In the genomic region with DNA sequence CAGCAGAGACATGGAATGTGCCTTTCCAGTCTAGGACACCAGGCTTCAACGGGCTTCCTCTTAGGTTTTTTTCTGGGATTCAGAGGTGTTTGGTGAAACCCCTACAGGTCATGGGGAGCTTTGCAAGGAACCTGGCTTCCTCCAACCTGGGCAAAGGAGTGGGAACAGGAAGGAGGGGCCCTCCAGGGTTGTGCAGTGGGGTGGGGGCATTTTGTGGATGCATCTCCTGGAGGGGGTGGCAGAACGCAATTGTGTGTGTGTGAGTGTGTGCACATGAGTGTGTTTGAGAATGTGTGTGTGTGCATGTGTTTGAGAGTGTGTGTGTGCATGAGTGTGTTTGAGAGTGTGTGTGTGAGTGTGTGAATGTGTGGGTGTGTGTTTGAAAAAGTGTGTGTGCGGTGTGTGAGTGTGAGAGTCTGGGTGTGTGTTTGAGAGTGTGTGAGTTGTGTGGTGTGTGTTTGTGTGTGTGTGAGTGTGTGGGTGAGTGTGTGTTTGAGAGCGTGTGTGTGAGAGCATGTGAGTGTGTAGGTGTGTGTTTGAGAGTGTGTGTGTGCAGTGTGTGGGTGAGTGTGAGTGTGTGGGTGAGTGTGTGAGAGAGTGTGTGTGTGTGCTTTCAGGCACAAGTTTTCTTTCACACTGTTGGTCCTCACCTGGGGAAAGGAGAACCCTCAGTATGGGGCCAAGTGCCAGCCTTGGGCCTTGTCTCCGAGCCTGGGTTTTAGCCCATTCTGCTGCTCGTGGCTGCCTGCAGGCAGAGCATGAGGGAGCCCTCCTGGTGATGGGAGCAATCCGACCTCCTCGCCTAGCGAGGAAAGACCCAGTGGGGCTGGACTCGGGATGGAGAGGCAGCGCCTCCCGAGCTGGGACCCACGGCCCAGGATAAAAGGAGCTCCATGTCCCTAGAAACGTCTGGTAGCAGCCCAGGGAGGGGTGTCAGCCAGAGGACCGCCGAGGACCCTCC, we compare ENCODE assay signal across 15 cellular contexts. TPM values are rescaled to one million over a fixed set of nuclear protein-coding genes. Genes with fewer than 3 reads are reported as not detected.
DNase-seq lines count a peak whose midpoint lies in the region; ATAC-seq, FAIRE-seq and TF ChIP-seq lines count a peak whose summit lies in the region.
"Had no signal": no experiment of that assay in that cellular context is flagged by ENCODE, and none has a peak within 500 bp of the region (broad histone marks: within the 10 kb centered on the region; RNA-seq: fewer than 3 reads in every experiment).

No MANE protein-coding gene starts in this region.

- no TSS peak for BruUV-seq in K562 (replicated peaks; lab: Mats Ljungman, UMichigan)
- BruUV-seq in HepG2 (replicated peaks; lab: Mats Ljungman, UMichigan): no TSS peak

- H4K20me1 ChIP-seq in K562 (replicated peaks; ENCODE audit: control insufficient read depth, insufficient read depth, low read length) (peaks cover 14% of the 10 kb centered on the region; the same call in 1 of the 2 replicates), HepG2 (ENCODE audit: insufficient read depth, low read length) (peaks cover 3% of the 10 kb centered on the region; the same call in 1 of the 2 replicates)

- POLR2A ChIA-PET in K562 (lab: Yijun Ruan, JAX): no interaction called here
- POLR2A ChIA-PET in HepG2 (lab: Yijun Ruan, JAX): no interaction called here

- no peaks in the 10 kb centered on the region for H3K36me3 Mint-ChIP-seq in stimulated activated naive CD8-positive, alpha-beta T cell treated with anti-CD3 and anti-CD28 coated beads, Interleukin-15, Interleukin-2, amounts not matched to agents 100 ng/mL and 50 ng/mL, for 24 hours (ENCODE audit: low read depth)
- H3K36me3 Mint-ChIP-seq in effector memory CD8-positive, alpha-beta T cell (ENCODE audit: insufficient read depth): no peaks in the 10 kb centered on the region

- TF ChIP-seq RAD21 in K562 (CRISPR knock-in tag; conservative IDR thresholded peaks at IDR 0.05 in 1 of 2, IDR thresholded peaks at IDR 0.05 in 1 of 2): no peak
- TF ChIP-seq RAD21 in HepG2 (CRISPR knock-in tag; IDR thresholded peaks at IDR 0.05): no peak

- CTCF ChIA-PET in K562 (lab: Yijun Ruan, JAX; ENCODE audit: low intra/inter-chr PET ratio): no interaction called here
- CTCF ChIA-PET in HepG2 (lab: Yijun Ruan, JAX; ENCODE audit: low intra/inter-chr PET ratio, low total read pairs): no interaction called here

- H3K4me1 ChIP-seq in K562 (replicated peaks in 1 of 2; ENCODE audit: control insufficient read depth in 2 of 2, insufficient read depth in 2 of 2, low read length in 2 of 2) (no peaks in the 10 kb centered on the region), HepG2 (ENCODE audit: insufficient read depth, low read length) (no peaks in the 10 kb centered on the region)
- H3K4me1 ChIP-seq: adrenal gland had no signal

- H3K79me2 ChIP-seq in K562 (ENCODE audit: control insufficient read depth, insufficient read depth, low read length) (no peaks in the 10 kb centered on the region), HepG2 (ENCODE audit: insufficient read depth, low read length) (no peaks in the 10 kb centered on the region)

- H3K9me1 ChIP-seq in K562 (ENCODE audit: control insufficient read depth, insufficient read depth, low read length): no peaks in the 10 kb centered on the region

- intact Hi-C loops in K562 (cut with micrococcal nuclease) (no loop called here), HepG2 (cut with micrococcal nuclease; ENCODE audit: unreplicated experiment) (loop anchor here (10.0 kb wide), 1 partner anchor 117 kb away; a partner anchor contains a TSS)

- TF ChIP-seq POLR2A in K562 (conservative IDR thresholded peaks at IDR 0.05) (no peak), HepG2 (IDR thresholded peaks at IDR 0.05; ENCODE audit: insufficient read depth in 1 of 2, low read depth in 2 of 2, low read length in 2 of 2) (no peak)

- H3K27me3 Mint-ChIP-seq in stimulated activated naive CD8-positive, alpha-beta T cell treated with anti-CD3 and anti-CD28 coated beads, Interleukin-15, Interleukin-2, amounts not matched to agents 100 ng/mL and 50 ng/mL, for 24 hours: peaks cover 10% of the 10 kb centered on the region
- H3K27me3 Mint-ChIP-seq in stimulated activated naive CD8-positive, alpha-beta T cell treated with anti-CD3 and anti-CD28 coated beads, Interleukin-15, amount 100 ng/mL, for 72 hours: no peaks in the 10 kb centered on the region
- H3K27me3 Mint-ChIP-seq in effector memory CD8-positive, alpha-beta T cell: peaks cover 12 to 28% of the 10 kb centered on the region in 2 donors

- H3K9me3 Mint-ChIP-seq in stimulated activated naive CD8-positive, alpha-beta T cell treated with anti-CD3 and anti-CD28 coated beads, Interleukin-15, Interleukin-2, amounts not matched to agents 100 ng/mL and 50 ng/mL, for 24 hours: no peaks in the 10 kb centered on the region
- no peaks in the 10 kb centered on the region for H3K9me3 Mint-ChIP-seq in stimulated activated naive CD8-positive, alpha-beta T cell treated with anti-CD3 and anti-CD28 coated beads, Interleukin-15, amount 100 ng/mL, for 72 hours
- no peaks in the 10 kb centered on the region for H3K9me3 Mint-ChIP-seq in effector memory CD8-positive, alpha-beta T cell
- H3K9me3 Mint-ChIP-seq: dendritic cell treated with granulocyte-macrophage colony-stimulating factor and Interleukin-4, amounts not matched to agents 40 ng/mL and 50 ng/mL, for 4 days had no signal

- ATAC-seq in stimulated activated naive CD8-positive, alpha-beta T cell treated with anti-CD3 and anti-CD28 coated beads, Interleukin-15, amount 100 ng/mL, for 72 hours: no peak
- ATAC-seq in K562: peak; percentile 60
- ATAC-seq in HepG2: peak; percentile 78
- no peak for ATAC-seq in effector memory CD8-positive, alpha-beta T cell (replicated peaks)
- no peak for ATAC-seq in HG02763 (IDR thresholded peaks at IDR 0.05; ENCODE audit: unreplicated experiment)
- no peak for ATAC-seq in HG03432 (IDR thresholded peaks at IDR 0.05; ENCODE audit: unreplicated experiment)
- ATAC-seq: activated CD4-positive, alpha-beta T cell treated with anti-CD3 and anti-CD28 coated beads for 36 hours had no signal

- H3K27me3 ChIP-seq in K562 (ENCODE audit: control insufficient read depth in 2 of 2, insufficient read depth in 2 of 2, low read length in 2 of 2) (peaks cover 35 to 76% of the 10 kb centered on the region in 2 experiments), HepG2 (ENCODE audit: control insufficient read depth in 1 of 2, insufficient read depth in 2 of 2, low read length in 2 of 2) (peaks cover 0 to 10% of the 10 kb centered on the region in 2 experiments; a peak in 3 of 5 replicates)
- H3K27me3 ChIP-seq: adrenal gland had no signal

- WGBS in K562 (ENCODE audit: insufficient coverage, low coverage, missing lambda C conversion rate): under 1% methylated on average over 16 of the region's 16 CpGs
- 26% methylated on average over 13 of the region's 16 CpGs for WGBS in HepG2 (ENCODE audit: low lambda C conversion rate)

- H3K36me3 ChIP-seq in K562 (ENCODE audit: control insufficient read depth, insufficient read depth, low read length) (no peaks in the 10 kb centered on the region), HepG2 (replicated peaks in 1 of 2; ENCODE audit: control insufficient read depth in 1 of 2, insufficient read depth in 2 of 2, low read length in 2 of 2) (no peaks in the 10 kb centered on the region)
- H3K36me3 ChIP-seq: adrenal gland had no signal

- TF ChIP-seq EP300 in K562 (IDR thresholded peaks at IDR 0.05; ENCODE audit: low read length): no peak
- TF ChIP-seq EP300 in HepG2 (IDR thresholded peaks at IDR 0.05; ENCODE audit: low read depth in 2 of 2, low read length in 2 of 2): no peak
- TF ChIP-seq EP300 in HepG2 (CRISPR knock-in tag; IDR thresholded peaks at IDR 0.05; ENCODE audit: borderline replicate concordance): no peak

- in situ Hi-C loops in K562 (cut with MboI): no loop called here
- in situ Hi-C loops in HepG2 (cut with HindIII; ENCODE audit: extremely low pct_ligation_motif_present, low pct_unique_long_range_greater_than_20kb): no loop called here

- DNase-seq in stimulated activated naive CD8-positive, alpha-beta T cell treated with anti-CD3 and anti-CD28 coated beads, Interleukin-15, amount 100 ng/mL, for 72 hours: no peak
- DNase-seq in K562 (ENCODE audit: extremely low read depth in 1 of 4, low spot score in 3 of 4): peak in 2 of 4 experiments; percentile 48
- no peak for DNase-seq in HepG2 (ENCODE audit: low spot score)
- no peak for DNase-seq in D721Med (ENCODE audit: insufficient read length, low spot score)
- DNase-seq in effector memory CD8-positive, alpha-beta T cell: no peak
- DNase-seq: activated CD4-positive, alpha-beta T cell treated with anti-CD3 and anti-CD28 coated beads for 36 hours; activated T-cell treated with anti-CD3 and anti-CD28 coated beads, Interleukin-2, amount 50 U/mL, for 1 hour; mesenchymal stem cell; T-helper 2 cell had no signal

- H3K9me3 ChIP-seq in K562 (replicated peaks; ENCODE audit: control insufficient read depth, insufficient read depth, low read depth, low read length): no peaks in the 10 kb centered on the region
- H3K9me3 ChIP-seq in HepG2 (ENCODE audit: low read length): no peaks in the 10 kb centered on the region
- H3K9me3 ChIP-seq: adrenal gland had no signal

- no peak overlapping the region for H3K9ac ChIP-seq in K562 (ENCODE audit: insufficient read depth in 1 of 2, low read depth in 2 of 2, low read length in 2 of 2)
- no peak overlapping the region for H3K9ac ChIP-seq in HepG2 (ENCODE audit: insufficient read depth, low read depth, low read length)

- H3K4me3 Mint-ChIP-seq in stimulated activated naive CD8-positive, alpha-beta T cell treated with anti-CD3 and anti-CD28 coated beads, Interleukin-15, Interleukin-2, amounts not matched to agents 100 ng/mL and 50 ng/mL, for 24 hours: no peak overlapping the region
- no peak overlapping the region for H3K4me3 Mint-ChIP-seq in stimulated activated naive CD8-positive, alpha-beta T cell treated with anti-CD3 and anti-CD28 coated beads, Interleukin-15, amount 100 ng/mL, for 72 hours
- no peak overlapping the region for H3K4me3 Mint-ChIP-seq in effector memory CD8-positive, alpha-beta T cell
- H3K4me3 Mint-ChIP-seq: activated CD4-positive, alpha-beta T cell treated with anti-CD3 and anti-CD28 coated beads for 36 hours; dendritic cell treated with granulocyte-macrophage colony-stimulating factor and Interleukin-4, amounts not matched to agents 40 ng/mL and 50 ng/mL, for 4 days had no signal

- no peak for FAIRE-seq in K562 (lab: Jason Lieb, UNC)
- no peak for FAIRE-seq in HepG2 (lab: Jason Lieb, UNC)
- no peak for FAIRE-seq in D721Med (lab: Jason Lieb, UNC)
- FAIRE-seq: RCC 7860 had no signal

- peak in 2 of 3 experiments; percentile 20 to 38; a peak in 2 of 6 replicates for TF ChIP-seq CTCF in K562 (IDR thresholded peaks at IDR 0.05 in 2 of 3, conservative IDR thresholded peaks at IDR 0.05 in 1 of 3; ENCODE audit: insufficient read depth in 2 of 3, low read depth in 1 of 3, low read length in 3 of 3)
- TF ChIP-seq CTCF in HepG2 (CRISPR knock-in tag; IDR thresholded peaks at IDR 0.05): no peak
- no peak for TF ChIP-seq CTCF in D721Med (IDR thresholded peaks at IDR 0.05; ENCODE audit: insufficient read depth, missing control alignments)

- H2AFZ ChIP-seq in K562 (ENCODE audit: low read depth, low read length) (no peak overlapping the region), HepG2 (ENCODE audit: low read length) (no peak overlapping the region)

- H3K4me1 Mint-ChIP-seq in stimulated activated naive CD8-positive, alpha-beta T cell treated with anti-CD3 and anti-CD28 coated beads, Interleukin-15, Interleukin-2, amounts not matched to agents 100 ng/mL and 50 ng/mL, for 24 hours (ENCODE audit: low read depth): no peaks in the 10 kb centered on the region
- peaks cover 6% of the 10 kb centered on the region for H3K4me1 Mint-ChIP-seq in stimulated activated naive CD8-positive, alpha-beta T cell treated with anti-CD3 and anti-CD28 coated beads, Interleukin-15, amount 100 ng/mL, for 72 hours
- H3K4me1 Mint-ChIP-seq in effector memory CD8-positive, alpha-beta T cell (ENCODE audit: low read depth in 2 of 2): peaks cover 16 to 18% of the 10 kb centered on the region in 2 donors
- H3K4me1 Mint-ChIP-seq: activated CD4-positive, alpha-beta T cell treated with anti-CD3 and anti-CD28 coated beads for 36 hours had no signal

- peak overlapping the region; percentile 42 for H3K27ac Mint-ChIP-seq in stimulated activated naive CD8-positive, alpha-beta T cell treated with anti-CD3 and anti-CD28 coated beads, Interleukin-15, Interleukin-2, amounts not matched to agents 100 ng/mL and 50 ng/mL, for 24 hours
- no peak overlapping the region for H3K27ac Mint-ChIP-seq in stimulated activated naive CD8-positive, alpha-beta T cell treated with anti-CD3 and anti-CD28 coated beads, Interleukin-15, amount 100 ng/mL, for 72 hours
- no peak overlapping the region for H3K27ac Mint-ChIP-seq in effector memory CD8-positive, alpha-beta T cell
- H3K27ac Mint-ChIP-seq: activated CD4-positive, alpha-beta T cell treated with anti-CD3 and anti-CD28 coated beads for 36 hours; dendritic cell treated with granulocyte-macrophage colony-stimulating factor and Interleukin-4, amounts not matched to agents 40 ng/mL and 50 ng/mL, for 4 days had no signal

- H3K27ac ChIP-seq in K562 (ENCODE audit: extremely low read depth, low read depth, low read length) (no peak overlapping the region), HepG2 (ENCODE audit: extremely low read length, insufficient read depth, low read length) (no peak overlapping the region)
- H3K27ac ChIP-seq: adrenal gland had no signal

- no peak overlapping the region for H3K4me2 ChIP-seq in K562 (ENCODE audit: insufficient read depth, low read length)
- H3K4me2 ChIP-seq in HepG2 (ENCODE audit: low read depth, low read length): no peak overlapping the region

- H3K4me3 ChIP-seq in K562 (no peak overlapping the region), HepG2 (replicated peaks in 1 of 3; ENCODE audit: insufficient read depth in 1 of 3, low read depth in 2 of 3, low read length in 3 of 3) (no peak overlapping the region)
- H3K4me3 ChIP-seq: adrenal gland had no signal

RNA-seq across cellular contexts. Expression of a gene that starts 35.5 kb away (rescaled TPM):
- 0.32 and 1.6 TPM in 2 replicates for total RNA-seq in K562 (2011; cell fraction: chromatin; rRNA removed; ENCODE audit: low replicate concordance)
- total RNA-seq in K562 (2011; cell fraction: nucleolus; rRNA removed): 0.50 and 0.66 TPM in 2 replicates
- total RNA-seq in K562 (2011; cell fraction: nucleoplasm; rRNA removed): 0.22 and 0.84 TPM in 2 replicates
- total RNA-seq in K562 (2014; rRNA removed): 0.29 and 0.45 TPM in 2 replicates
- total RNA-seq in K562 (2014; rRNA removed; fragmentation: Illumina TruSeq; extraction: Trizol): 0.41 and 0.47 TPM in 2 replicates
- 0.18 and 0.34 TPM in 2 replicates for total RNA-seq in K562 (2015; rRNA removed; fragmentation: Illumina TruSeq; extraction: Trizol)
- 0.47 and 0.53 TPM in 2 replicates for total RNA-seq in K562 (2021)
- 0.15 and 0.71 TPM in 2 replicates for polyA plus RNA-seq in K562 (2011; rRNA removed)
- 0.12 and 1.1 TPM in 2 replicates for polyA plus RNA-seq in K562 (2011; cell fraction: cytosol; rRNA removed)
- polyA plus RNA-seq in K562 (2011; cell fraction: nucleus; rRNA removed): 0.67 and 3.2 TPM in 2 replicates
- 0.42 and 0.94 TPM in 2 replicates for polyA plus RNA-seq in K562 (2012)
- 0.24 and 0.61 TPM in 2 replicates for polyA plus RNA-seq in K562 (2014; fragmentation: Illumina TruSeq; extraction: Trizol)
- polyA plus RNA-seq in K562 (2014; fragmentation: Nextera tagmentation; extraction: Ambion mirVana): under 1 TPM; 0.34 to 0.36 TPM
- 0.43 and 1.2 TPM in 2 replicates for polyA plus RNA-seq in K562 (2014; rRNA removed)
- polyA minus RNA-seq in K562 (2011; rRNA and poly(A)+ RNA removed): 0.42 TPM in 1 of 2 replicates, not detected in the other
- 0.95 TPM in 1 of 2 replicates, not detected in the other for polyA minus RNA-seq in K562 (2011; cell fraction: cytosol; rRNA and poly(A)+ RNA removed)
- polyA minus RNA-seq in K562 (2011; cell fraction: nucleus; rRNA and poly(A)+ RNA removed): 0.44 and 0.54 TPM in 2 replicates
- total RNA-seq in HepG2 (2016; rRNA removed; fragmentation: Illumina TruSeq; extraction: Trizol): not detected in 2 replicates
- total RNA-seq in HepG2 (2016; cell fraction: cytosol; rRNA removed; fragmentation: Illumina TruSeq; extraction: Trizol; ENCODE audit: low read depth): 0.35 and 0.71 TPM in 2 replicates
- not detected in 2 replicates for total RNA-seq in HepG2 (2016; cell fraction: insoluble cytoplasmic fraction; rRNA removed; fragmentation: Illumina TruSeq; extraction: Trizol)
- 0.28 TPM in 1 of 2 replicates, not detected in the other for total RNA-seq in HepG2 (2016; cell fraction: membrane; rRNA removed; fragmentation: Illumina TruSeq; extraction: Trizol)
- total RNA-seq in HepG2 (2016; cell fraction: nucleus; rRNA removed; fragmentation: Illumina TruSeq; extraction: Trizol): not detected in 2 replicates
- polyA plus RNA-seq in HepG2 (2011; rRNA removed): 0.13 and 0.48 TPM in 2 replicates
- 0.13 and 0.15 TPM in 2 replicates for polyA plus RNA-seq in HepG2 (2011; cell fraction: cytosol; rRNA removed)
- polyA plus RNA-seq in HepG2 (2011; cell fraction: nucleus; rRNA removed): 0.45 and 0.98 TPM in 2 replicates
- 0.08 and 0.12 TPM in 2 replicates for polyA plus RNA-seq in HepG2 (2012)
- 0.34 and 0.35 TPM in 2 replicates for polyA plus RNA-seq in HepG2 (2016; cell fraction: cytosol; fragmentation: Illumina TruSeq; extraction: Trizol; ENCODE audit: low read depth)
- polyA plus RNA-seq in HepG2 (2016; cell fraction: insoluble cytoplasmic fraction; fragmentation: Illumina TruSeq; extraction: Trizol; ENCODE audit: low read depth): not detected in 2 replicates
- not detected in 2 replicates for polyA plus RNA-seq in HepG2 (2016; cell fraction: membrane; fragmentation: Illumina TruSeq; extraction: Trizol; ENCODE audit: low read depth)
- polyA plus RNA-seq in HepG2 (2016; cell fraction: nucleus; fragmentation: Illumina TruSeq; extraction: Trizol; ENCODE audit: insufficient read depth, low read depth): not detected in 2 replicates
- polyA minus RNA-seq in HepG2 (2011; rRNA and poly(A)+ RNA removed; ENCODE audit: low replicate concordance): 0.12 and 0.14 TPM in 2 replicates
- polyA minus RNA-seq in HepG2 (2011; cell fraction: cytosol; rRNA and poly(A)+ RNA removed): not detected in 2 replicates
- polyA minus RNA-seq in HepG2 (2011; cell fraction: nucleus; rRNA and poly(A)+ RNA removed): 0.52 and 0.62 TPM in 2 replicates

Comparison
In these comparisons a context has a peak if more than half of its experiments do, and no peak if none do; other contexts are left out.
1. ATAC-seq: peak in K562 (single experiment) and HepG2 (single experiment); none in stimulated activated naive CD8-positive, alpha-beta T cell treated with anti-CD3 and anti-CD28 coated beads, Interleukin-15, amount 100 ng/mL, for 72 hours (single experiment), effector memory CD8-positive, alpha-beta T cell (single experiment), HG02763 (single experiment) and HG03432 (single experiment).
2. CTCF ChIP-seq: peak in K562 (2 of 3); none in HepG2 (single experiment) and D721Med (single experiment).